ENCODE assay signal across 1 cellular context in genomic region chr2:172226244-172227061, GRCh38.
TF ChIP-seq lines count a peak whose summit lies in the region.

No MANE protein-coding gene starts in this region.

TF ChIP-seq in HCT116, 20 proteins besides CTCF, POLR2A, EP300 and RAD21 (continued from another document):
- TF ChIP-seq, protein P1, sequence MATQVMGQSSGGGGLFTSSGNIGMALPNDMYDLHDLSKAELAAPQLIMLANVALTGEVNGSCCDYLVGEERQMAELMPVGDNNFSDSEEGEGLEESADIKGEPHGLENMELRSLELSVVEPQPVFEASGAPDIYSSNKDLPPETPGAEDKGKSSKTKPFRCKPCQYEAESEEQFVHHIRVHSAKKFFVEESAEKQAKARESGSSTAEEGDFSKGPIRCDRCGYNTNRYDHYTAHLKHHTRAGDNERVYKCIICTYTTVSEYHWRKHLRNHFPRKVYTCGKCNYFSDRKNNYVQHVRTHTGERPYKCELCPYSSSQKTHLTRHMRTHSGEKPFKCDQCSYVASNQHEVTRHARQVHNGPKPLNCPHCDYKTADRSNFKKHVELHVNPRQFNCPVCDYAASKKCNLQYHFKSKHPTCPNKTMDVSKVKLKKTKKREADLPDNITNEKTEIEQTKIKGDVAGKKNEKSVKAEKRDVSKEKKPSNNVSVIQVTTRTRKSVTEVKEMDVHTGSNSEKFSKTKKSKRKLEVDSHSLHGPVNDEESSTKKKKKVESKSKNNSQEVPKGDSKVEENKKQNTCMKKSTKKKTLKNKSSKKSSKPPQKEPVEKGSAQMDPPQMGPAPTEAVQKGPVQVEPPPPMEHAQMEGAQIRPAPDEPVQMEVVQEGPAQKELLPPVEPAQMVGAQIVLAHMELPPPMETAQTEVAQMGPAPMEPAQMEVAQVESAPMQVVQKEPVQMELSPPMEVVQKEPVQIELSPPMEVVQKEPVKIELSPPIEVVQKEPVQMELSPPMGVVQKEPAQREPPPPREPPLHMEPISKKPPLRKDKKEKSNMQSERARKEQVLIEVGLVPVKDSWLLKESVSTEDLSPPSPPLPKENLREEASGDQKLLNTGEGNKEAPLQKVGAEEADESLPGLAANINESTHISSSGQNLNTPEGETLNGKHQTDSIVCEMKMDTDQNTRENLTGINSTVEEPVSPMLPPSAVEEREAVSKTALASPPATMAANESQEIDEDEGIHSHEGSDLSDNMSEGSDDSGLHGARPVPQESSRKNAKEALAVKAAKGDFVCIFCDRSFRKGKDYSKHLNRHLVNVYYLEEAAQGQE (IDR thresholded peaks at IDR 0.05; ENCODE audit: low read depth): no peak
- no peak for TF ChIP-seq ZFX (IDR thresholded peaks at IDR 0.05)
- TF ChIP-seq SP1 (IDR thresholded peaks at IDR 0.05; ENCODE audit: low read depth): no peak
- TF ChIP-seq POLR2AphosphoS5 (IDR thresholded peaks at IDR 0.05; ENCODE audit: low read depth, low read length): no peak
- TF ChIP-seq TCF7L2 (IDR thresholded peaks at IDR 0.05; ENCODE audit: borderline replicate concordance, extremely low read depth, insufficient read depth, insufficient read length): no peak
- TF ChIP-seq, protein P2, sequence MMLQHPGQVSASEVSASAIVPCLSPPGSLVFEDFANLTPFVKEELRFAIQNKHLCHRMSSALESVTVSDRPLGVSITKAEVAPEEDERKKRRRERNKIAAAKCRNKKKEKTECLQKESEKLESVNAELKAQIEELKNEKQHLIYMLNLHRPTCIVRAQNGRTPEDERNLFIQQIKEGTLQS (IDR thresholded peaks at IDR 0.05): no peak
- TF ChIP-seq SIN3A (IDR thresholded peaks at IDR 0.05; ENCODE audit: low read depth): no peak
- peak; percentile 25; the same call in 1 of the 2 replicates for TF ChIP-seq MAX (IDR thresholded peaks at IDR 0.05)
- TF ChIP-seq ELF1 (IDR thresholded peaks at IDR 0.05; ENCODE audit: borderline replicate concordance, low read depth): no peak
- peak; percentile 70 for TF ChIP-seq EGR1 (IDR thresholded peaks at IDR 0.05; ENCODE audit: low read depth)
- no peak for TF ChIP-seq SRF (IDR thresholded peaks at IDR 0.05; ENCODE audit: low read depth)
- no peak for TF ChIP-seq JUND (IDR thresholded peaks at IDR 0.05)
- TF ChIP-seq ZBTB33 (IDR thresholded peaks at IDR 0.05; ENCODE audit: extremely low read depth, insufficient replicate concordance, low read length): no peak
TF ChIP-seq in HCT116: peak in this region for 4.
